In the genomic region with DNA sequence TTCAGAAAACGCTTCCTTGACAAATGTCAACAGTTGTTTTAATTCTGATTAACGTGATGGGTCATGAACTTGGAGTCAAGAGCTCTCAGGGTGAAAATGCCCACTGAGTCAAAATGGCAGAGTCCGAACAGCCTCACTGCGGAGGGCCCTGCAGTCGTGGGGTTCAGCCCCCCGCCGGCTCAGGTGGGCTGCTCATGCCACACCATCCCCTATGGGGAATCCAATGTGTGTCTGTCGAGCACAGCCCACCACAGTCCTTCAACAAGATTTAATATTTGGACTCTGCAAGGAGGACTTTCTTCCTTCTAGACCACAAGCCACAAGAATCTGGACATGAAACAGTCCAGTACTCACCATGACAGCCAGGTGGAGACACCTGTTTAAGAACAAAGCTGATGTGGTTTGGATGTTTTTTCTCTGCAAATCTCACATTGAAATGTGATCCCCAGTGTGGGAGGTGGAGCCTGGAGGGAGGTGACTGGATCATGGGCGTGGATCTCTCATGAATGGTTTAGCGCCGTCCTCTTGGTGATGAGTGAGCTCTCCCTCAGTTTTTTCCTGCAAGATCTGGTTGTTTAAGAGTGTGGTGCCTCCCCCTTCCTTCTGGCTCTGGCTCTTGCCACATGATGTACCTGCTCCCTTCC, we compare ENCODE assay signal across 9 cellular contexts.
A peak's percentile ranks its signal among the peaks of the same experiment; 100 is the strongest.
DNase-seq lines count a peak whose midpoint lies in the region; ATAC-seq and TF ChIP-seq lines count a peak whose summit lies in the region.
"Had no signal": no experiment of that assay in that cellular context is flagged by ENCODE, and none has a peak within 500 bp of the region (broad histone marks: within the 10 kb centered on the region; RNA-seq: fewer than 3 reads in every experiment).

No MANE protein-coding gene starts in this region.

- H3K4me2 ChIP-seq in Karpas-422 (ENCODE audit: low read depth, low read length, poor library complexity, severe bottlenecking) = no peak overlapping the region

- H3K27me3 Mint-ChIP-seq in Caco-2 (ENCODE audit: insufficient read depth, unreplicated experiment) (peaks cover 6% of the 10 kb centered on the region), T-helper 17 cell (peaks cover 48% of the 10 kb centered on the region)
- H3K27me3 Mint-ChIP-seq in CD8-positive, alpha-beta memory T cell = peaks cover 9 to 29% of the 10 kb centered on the region in 2 donors

- H3K27ac Mint-ChIP-seq in Caco-2 (ENCODE audit: unreplicated experiment) (no peak overlapping the region), T-helper 17 cell (no peak overlapping the region)
- peak overlapping the region in 1 of 8 donors; percentile 27 for H3K27ac Mint-ChIP-seq in CD8-positive, alpha-beta memory T cell
- H3K27ac Mint-ChIP-seq: memory B cell had no signal

- peak in 1 of 2 donors; percentile 37 for TF ChIP-seq RAD21 in liver (IDR thresholded peaks at IDR 0.05)

- H3K9ac ChIP-seq in Karpas-422 (ENCODE audit: low read length) (no peak overlapping the region), liver (ENCODE audit: low read depth in 1 of 2, low read length in 2 of 2) (no peak overlapping the region)

- no peak overlapping the region for H3K27ac ChIP-seq in Karpas-422 (ENCODE audit: low read length)
- no peak overlapping the region for H3K27ac ChIP-seq in liver (ENCODE audit: low read depth in 1 of 2, low read length in 2 of 2)
- H3K27ac ChIP-seq in CD8-positive, alpha-beta memory T cell (ENCODE audit: low read depth, low read length) = no peak overlapping the region

- H3K36me3 Mint-ChIP-seq in Caco-2 (ENCODE audit: insufficient read depth, unreplicated experiment) (no peaks in the 10 kb centered on the region), T-helper 17 cell (ENCODE audit: low read depth) (no peaks in the 10 kb centered on the region)
- H3K36me3 Mint-ChIP-seq in CD8-positive, alpha-beta memory T cell = no peaks in the 10 kb centered on the region
- H3K36me3 Mint-ChIP-seq: memory B cell had no signal

- no peak overlapping the region for H3K4me3 ChIP-seq in Caco-2 (ENCODE audit: low read depth, low read length)
- H3K4me3 ChIP-seq in Karpas-422 (ENCODE audit: low read length) = no peak overlapping the region
- no peak overlapping the region for H3K4me3 ChIP-seq in liver (ENCODE audit: low read depth in 1 of 3, low read length in 3 of 3)
- H3K4me3 ChIP-seq in CD8-positive, alpha-beta memory T cell (ENCODE audit: low read length) = no peak overlapping the region

- DNase-seq in Caco-2 = peak; percentile 24 to 47
- peak; percentile 70 for DNase-seq in Karpas-422
- DNase-seq in activated CD8-positive, alpha-beta memory T cell treated with anti-CD3 and anti-CD28 coated beads for 24 hours = peak; percentile 35
- DNase-seq in stimulated activated naive CD8-positive, alpha-beta T cell treated with anti-CD3 and anti-CD28 coated beads, Interleukin-15, Interleukin-2, amounts not matched to agents 100 U/mL and 50 U/mL, for 24 hours = no peak
- DNase-seq in CD8-positive, alpha-beta memory T cell = no peak
- DNase-seq in T-helper 17 cell = no peak
- no peak for DNase-seq in AG08396 (ENCODE audit: low spot score)

- no peak overlapping the region for H2AFZ ChIP-seq in Karpas-422 (ENCODE audit: low read length)

- H3K4me1 ChIP-seq in Caco-2 (no peaks in the 10 kb centered on the region), Karpas-422 (ENCODE audit: low read length) (no peaks in the 10 kb centered on the region), liver (ENCODE audit: control insufficient read depth in 4 of 4, insufficient read depth in 4 of 4, low read length in 3 of 4) (no peaks in the 10 kb centered on the region)
- no peaks in the 10 kb centered on the region for H3K4me1 ChIP-seq in CD8-positive, alpha-beta memory T cell (ENCODE audit: insufficient read depth, low read length)

- CTCF ChIA-PET in Caco-2 (lab: Charles Lee) = interaction anchor here (1.3 kb wide), 1 partner anchor 197 kb away, joined by 4 read pairs; no protein-coding TSS in a partner anchor
- CTCF ChIA-PET in CD8-positive, alpha-beta memory T cell (lab: Charles Lee) = no interaction called here

- intact Hi-C loops in Caco-2 (cut with micrococcal nuclease; ENCODE audit: unreplicated experiment) = no loop called here

- H4K20me1 ChIP-seq in Karpas-422 (ENCODE audit: insufficient read depth, low read depth, low read length) = no peaks in the 10 kb centered on the region

- H3K4me3 Mint-ChIP-seq in Caco-2 (ENCODE audit: unreplicated experiment) (no peak overlapping the region), T-helper 17 cell (no peak overlapping the region)
- H3K4me3 Mint-ChIP-seq in CD8-positive, alpha-beta memory T cell = no peak overlapping the region
- H3K4me3 Mint-ChIP-seq: memory B cell had no signal

- no TSS peak for BruUV-seq in Caco-2 (replicated peaks; lab: Mats Ljungman, UMichigan)

- H3K36me3 ChIP-seq in Caco-2 (ENCODE audit: control insufficient read depth, insufficient read depth, low read length) = no peaks in the 10 kb centered on the region
- no peaks in the 10 kb centered on the region for H3K36me3 ChIP-seq in Karpas-422 (ENCODE audit: insufficient read depth, low read length)
- H3K36me3 ChIP-seq in liver (ENCODE audit: control insufficient read depth in 4 of 4, insufficient read depth in 3 of 4, low read depth in 1 of 4, low read length in 3 of 4) = no peaks in the 10 kb centered on the region
- no peaks in the 10 kb centered on the region for H3K36me3 ChIP-seq in CD8-positive, alpha-beta memory T cell (ENCODE audit: insufficient read depth, low read length)

- no peaks in the 10 kb centered on the region for H3K9me2 ChIP-seq in Karpas-422 (replicated peaks; ENCODE audit: insufficient read depth, low read length)

- H3K79me2 ChIP-seq in Karpas-422 (ENCODE audit: low read length) = no peaks in the 10 kb centered on the region

- peak; percentile 8 to 24 for TF ChIP-seq CTCF in Caco-2 (IDR thresholded peaks at IDR 0.05; ENCODE audit: insufficient read depth in 1 of 2, low read depth in 1 of 2, low read length in 1 of 2, severe bottlenecking in 1 of 2, unreplicated experiment in 1 of 2)
- peak; percentile 6 for TF ChIP-seq CTCF in liver (IDR thresholded peaks at IDR 0.05; ENCODE audit: low read depth, low read length, missing input control)

- POLR2A ChIA-PET in Caco-2 (lab: Charles Lee) = no interaction called here
- POLR2A ChIA-PET in CD8-positive, alpha-beta memory T cell (lab: Charles Lee) = no interaction called here

- no peak for ATAC-seq in stimulated activated naive CD8-positive, alpha-beta T cell treated with anti-CD3 and anti-CD28 coated beads, Interleukin-15, Interleukin-2, amounts not matched to agents 100 U/mL and 50 U/mL, for 24 hours
- no peak for ATAC-seq in T-helper 17 cell

- H3K27me3 ChIP-seq in Caco-2 (replicated peaks; ENCODE audit: control insufficient read depth, insufficient read depth, low read length) = no peaks in the 10 kb centered on the region
- H3K27me3 ChIP-seq in Karpas-422 (ENCODE audit: low read length) = no peaks in the 10 kb centered on the region
- H3K27me3 ChIP-seq in liver (ENCODE audit: control insufficient read depth in 4 of 4, insufficient read depth in 4 of 4, low read length in 3 of 4) = no peaks in the 10 kb centered on the region
- H3K27me3 ChIP-seq in CD8-positive, alpha-beta memory T cell (ENCODE audit: insufficient read depth, low read length, poor library complexity, severe bottlenecking) = no peaks in the 10 kb centered on the region

- H3K9me3 Mint-ChIP-seq in Caco-2 (ENCODE audit: unreplicated experiment) = no peaks in the 10 kb centered on the region
- no peaks in the 10 kb centered on the region for H3K9me3 Mint-ChIP-seq in CD8-positive, alpha-beta memory T cell
- H3K9me3 Mint-ChIP-seq: memory B cell had no signal

- WGBS in liver = 51% methylated on average over 11 of the region's 11 CpGs

- H3K9me3 ChIP-seq in Caco-2 (no peaks in the 10 kb centered on the region), Karpas-422 (ENCODE audit: low read length) (no peaks in the 10 kb centered on the region), liver (ENCODE audit: control insufficient read depth in 4 of 4, low read length in 3 of 4) (no peaks in the 10 kb centered on the region), T-helper 17 cell (ENCODE audit: control insufficient read depth, low read length, poor library complexity, severe bottlenecking) (no peaks in the 10 kb centered on the region)
- no peaks in the 10 kb centered on the region for H3K9me3 ChIP-seq in CD8-positive, alpha-beta memory T cell (ENCODE audit: low read length)

- H3K4me1 Mint-ChIP-seq in Caco-2 (ENCODE audit: low read depth, unreplicated experiment) = no peaks in the 10 kb centered on the region
- no peaks in the 10 kb centered on the region for H3K4me1 Mint-ChIP-seq in CD8-positive, alpha-beta memory T cell
- peaks cover 6% of the 10 kb centered on the region for H3K4me1 Mint-ChIP-seq in T-helper 17 cell

TF ChIP-seq in liver, 16 proteins besides CTCF, POLR2A, EP300 and RAD21 (continues in another document):
- no peak for TF ChIP-seq GABPA (IDR thresholded peaks at IDR 0.05 in 1 of 2, conservative IDR thresholded peaks at IDR 0.05 in 1 of 2)
- TF ChIP-seq, protein P1, sequence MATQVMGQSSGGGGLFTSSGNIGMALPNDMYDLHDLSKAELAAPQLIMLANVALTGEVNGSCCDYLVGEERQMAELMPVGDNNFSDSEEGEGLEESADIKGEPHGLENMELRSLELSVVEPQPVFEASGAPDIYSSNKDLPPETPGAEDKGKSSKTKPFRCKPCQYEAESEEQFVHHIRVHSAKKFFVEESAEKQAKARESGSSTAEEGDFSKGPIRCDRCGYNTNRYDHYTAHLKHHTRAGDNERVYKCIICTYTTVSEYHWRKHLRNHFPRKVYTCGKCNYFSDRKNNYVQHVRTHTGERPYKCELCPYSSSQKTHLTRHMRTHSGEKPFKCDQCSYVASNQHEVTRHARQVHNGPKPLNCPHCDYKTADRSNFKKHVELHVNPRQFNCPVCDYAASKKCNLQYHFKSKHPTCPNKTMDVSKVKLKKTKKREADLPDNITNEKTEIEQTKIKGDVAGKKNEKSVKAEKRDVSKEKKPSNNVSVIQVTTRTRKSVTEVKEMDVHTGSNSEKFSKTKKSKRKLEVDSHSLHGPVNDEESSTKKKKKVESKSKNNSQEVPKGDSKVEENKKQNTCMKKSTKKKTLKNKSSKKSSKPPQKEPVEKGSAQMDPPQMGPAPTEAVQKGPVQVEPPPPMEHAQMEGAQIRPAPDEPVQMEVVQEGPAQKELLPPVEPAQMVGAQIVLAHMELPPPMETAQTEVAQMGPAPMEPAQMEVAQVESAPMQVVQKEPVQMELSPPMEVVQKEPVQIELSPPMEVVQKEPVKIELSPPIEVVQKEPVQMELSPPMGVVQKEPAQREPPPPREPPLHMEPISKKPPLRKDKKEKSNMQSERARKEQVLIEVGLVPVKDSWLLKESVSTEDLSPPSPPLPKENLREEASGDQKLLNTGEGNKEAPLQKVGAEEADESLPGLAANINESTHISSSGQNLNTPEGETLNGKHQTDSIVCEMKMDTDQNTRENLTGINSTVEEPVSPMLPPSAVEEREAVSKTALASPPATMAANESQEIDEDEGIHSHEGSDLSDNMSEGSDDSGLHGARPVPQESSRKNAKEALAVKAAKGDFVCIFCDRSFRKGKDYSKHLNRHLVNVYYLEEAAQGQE (IDR thresholded peaks at IDR 0.05) = no peak
- no peak for TF ChIP-seq SP1 (IDR thresholded peaks at IDR 0.05)
- TF ChIP-seq FOXA2 (IDR thresholded peaks at IDR 0.05) = no peak
- no peak for TF ChIP-seq RXRA (IDR thresholded peaks at IDR 0.05)
- no peak for TF ChIP-seq EGR1 (IDR thresholded peaks at IDR 0.05; ENCODE audit: low read depth in 2 of 2)
- TF ChIP-seq FOXA1 (IDR thresholded peaks at IDR 0.05) = no peak

Comparison
In these comparisons a context has a peak if more than half of its experiments do, and no peak if none do; other contexts are left out.
1. DNase-seq: peak in Caco-2 (2 of 2), Karpas-422 (single experiment) and activated CD8-positive, alpha-beta memory T cell treated with anti-CD3 and anti-CD28 coated beads for 24 hours (single experiment); none in stimulated activated naive CD8-positive, alpha-beta T cell treated with anti-CD3 and anti-CD28 coated beads, Interleukin-15, Interleukin-2, amounts not matched to agents 100 U/mL and 50 U/mL, for 24 hours (single experiment), CD8-positive, alpha-beta memory T cell (0 of 5), T-helper 17 cell (0 of 3) and AG08396 (single experiment).